ENCODE assay signal across 17 cellular contexts in genomic region chr2:215452725-215453124, GRCh38.
"Had no signal": no experiment of that assay in that cellular context is flagged by ENCODE, and none has a peak within 500 bp of the region (broad histone marks: within the 10 kb centered on the region; RNA-seq: fewer than 3 reads in every experiment).

No MANE protein-coding gene starts in this region.

- H3K4me1 Mint-ChIP-seq: activated CD8-positive, alpha-beta memory T cell treated with anti-CD3 and anti-CD28 coated beads, Interleukin-2, amount 10 ng/mL, durations not matched to agents 7 days and 5 days; activated naive CD4-positive, alpha-beta T cell treated with anti-CD3 and anti-CD28 coated beads, Interleukin-2, amount 50 U/mL, for 24 hours had no signal

- H3K9me3 ChIP-seq: thyroid gland, uterus had no signal

- DNase-seq: activated CD4-positive, alpha-beta T cell treated with anti-CD3 and anti-CD28 coated beads, Interleukin-2, amount 50 U/mL, for 4 hours; activated CD8-positive, alpha-beta memory T cell treated with anti-CD3 and anti-CD28 coated beads, Interleukin-2, amount 10 ng/mL, durations not matched to agents 7 days and 5 days; activated effector memory CD4-positive, alpha-beta T cell treated with Interleukin-2 at 50 U/mL for 16 hours; activated T-cell treated with anti-CD3 and anti-CD28 coated beads, Interleukin-2, amount 50 U/mL, for 24 hours; amniotic stem cell; brain microvascular endothelial cell; cerebellar nuclear complex; dermis blood vessel endothelial cell; hypothalamus; mammary epithelial cell; retina; thyroid gland; uterus had no signal

- H3K27ac Mint-ChIP-seq: activated CD8-positive, alpha-beta memory T cell treated with anti-CD3 and anti-CD28 coated beads, Interleukin-2, amount 10 ng/mL, durations not matched to agents 7 days and 5 days; activated naive CD4-positive, alpha-beta T cell treated with anti-CD3 and anti-CD28 coated beads, Interleukin-2, amount 50 U/mL, for 24 hours; activated T-cell treated with anti-CD3 and anti-CD28 coated beads, Interleukin-2, amount 50 U/mL, for 24 hours; T-helper 2 cell treated with Interferon-gamma antibody and Interleukin-4, amounts not matched to agents 5 μg/mL and 100 μg/mL, for 36 hours had no signal

- H3K27ac ChIP-seq: brain microvascular endothelial cell, parathyroid adenoma, thyroid gland, uterus had no signal

- H3K4me1 ChIP-seq: parathyroid adenoma, thyroid gland, uterus had no signal

- H3K4me3 Mint-ChIP-seq: activated CD8-positive, alpha-beta memory T cell treated with anti-CD3 and anti-CD28 coated beads, Interleukin-2, amount 10 ng/mL, durations not matched to agents 7 days and 5 days; activated naive CD4-positive, alpha-beta T cell treated with anti-CD3 and anti-CD28 coated beads, Interleukin-2, amount 50 U/mL, for 24 hours; activated T-cell treated with anti-CD3 and anti-CD28 coated beads, Interleukin-2, amount 50 U/mL, for 24 hours; neural crest cell; T-helper 2 cell treated with Interferon-gamma antibody and Interleukin-4, amounts not matched to agents 5 μg/mL and 100 μg/mL, for 36 hours had no signal

- H3K36me3 Mint-ChIP-seq: activated CD8-positive, alpha-beta memory T cell treated with anti-CD3 and anti-CD28 coated beads, Interleukin-2, amount 10 ng/mL, durations not matched to agents 7 days and 5 days; activated naive CD4-positive, alpha-beta T cell treated with anti-CD3 and anti-CD28 coated beads, Interleukin-2, amount 50 U/mL, for 24 hours had no signal

- H3K4me3 ChIP-seq: thyroid gland, uterus had no signal

- H3K9ac ChIP-seq: parathyroid adenoma had no signal

- H3K27me3 ChIP-seq: brain microvascular endothelial cell, thyroid gland, uterus had no signal

- H3K36me3 ChIP-seq: brain microvascular endothelial cell, thyroid gland, uterus had no signal

- H3K9me3 Mint-ChIP-seq: activated naive CD4-positive, alpha-beta T cell treated with anti-CD3 and anti-CD28 coated beads, Interleukin-2, amount 50 U/mL, for 24 hours; activated T-cell treated with anti-CD3 and anti-CD28 coated beads, Interleukin-2, amount 50 U/mL, for 24 hours; neural crest cell; T-helper 2 cell treated with Interferon-gamma antibody and Interleukin-4, amounts not matched to agents 5 μg/mL and 100 μg/mL, for 36 hours had no signal
